ENCODE assay signal across 8 cellular contexts in genomic region chr10:110355922-110356627, GRCh38. TPM values are rescaled to one million over a fixed set of nuclear protein-coding genes. Genes with fewer than 3 reads are reported as not detected.
DNase-seq lines count a peak whose midpoint lies in the region; ATAC-seq and TF ChIP-seq lines count a peak whose summit lies in the region.

No MANE protein-coding gene starts in this region.

- H3K4me3 Mint-ChIP-seq in neural progenitor cell: no peak overlapping the region

- H3K36me3 Mint-ChIP-seq in neural progenitor cell: no peaks in the 10 kb centered on the region

- TF ChIP-seq CTCF in neural progenitor cell (IDR thresholded peaks at IDR 0.05): no peak

- H2AFZ ChIP-seq in neural progenitor cell (replicated peaks): no peak overlapping the region

- H3K27ac Mint-ChIP-seq in neural progenitor cell: peak overlapping the region; percentile 16

- peak; percentile 48 to 50 for DNase-seq in activated CD4-positive, alpha-beta T cell treated with anti-CD3 and anti-CD28 coated beads for 4 hours
- DNase-seq in neural progenitor cell (ENCODE audit: low spot score) (no peak), NOMO-1 treated with DMSO at 0.1 percent for 48 hours (lab: John Stamatoyannopoulos, UW; ENCODE audit: unreplicated experiment) (no peak), H7 (no peak), H4 (ENCODE audit: low spot score) (no peak), left colon (no peak)

- in situ Hi-C loops in GM18951 (cut with MboI; ENCODE audit: low sequenced_read_pairs, unreplicated experiment): loop anchor here (5.0 to 10.0 kb wide), 2 partner anchors 56 to 179 kb away; no protein-coding TSS in a partner anchor

- H3K9me3 ChIP-seq in neural progenitor cell (ENCODE audit: low read depth): no peaks in the 10 kb centered on the region

- H3K27ac ChIP-seq in neural progenitor cell: no peak overlapping the region

- intact Hi-C loops in left colon (cut with DNase I, micrococcal nuclease): loop anchor here in 1 of 2 donors (10.0 kb wide), 1 partner anchor 189 kb away; no protein-coding TSS in a partner anchor

- ATAC-seq in HG02938 (IDR thresholded peaks at IDR 0.05; ENCODE audit: unreplicated experiment) (peak; percentile 3), left colon (no peak)

- no peaks in the 10 kb centered on the region for H3K27me3 Mint-ChIP-seq in neural progenitor cell (ENCODE audit: insufficient read depth, low read depth)

- no peaks in the 10 kb centered on the region for H3F3A ChIP-seq in neural progenitor cell (ENCODE audit: low read depth)

- peak; percentile 18 for TF ChIP-seq POLR2A in GM18951 (IDR thresholded peaks at IDR 0.05; ENCODE audit: extremely low read depth, insufficient read depth, insufficient read length)

- no peaks in the 10 kb centered on the region for H3K4me1 ChIP-seq in neural progenitor cell

- H3K4me1 Mint-ChIP-seq in neural progenitor cell: peaks cover 24% of the 10 kb centered on the region

- H3K36me3 ChIP-seq in neural progenitor cell: no peaks in the 10 kb centered on the region
- H3K36me3 ChIP-seq in H7 (replicated peaks; ENCODE audit: control insufficient read depth, insufficient read depth, low read length): no peaks in the 10 kb centered on the region

- H3K79me2 ChIP-seq in neural progenitor cell (ENCODE audit: low read depth): no peaks in the 10 kb centered on the region

- H3K9ac ChIP-seq in neural progenitor cell: no peak overlapping the region

- no peaks in the 10 kb centered on the region for H3K9me3 Mint-ChIP-seq in neural progenitor cell

- H3K27me3 ChIP-seq in neural progenitor cell (no peaks in the 10 kb centered on the region), H7 (ENCODE audit: control insufficient read depth, insufficient read depth, low read length) (no peaks in the 10 kb centered on the region; the same call in 1 of the 2 replicates)

- no peak overlapping the region for H3K4me2 ChIP-seq in neural progenitor cell

- H4K20me1 ChIP-seq in neural progenitor cell (ENCODE audit: low read depth): no peaks in the 10 kb centered on the region

- no peak overlapping the region for H3K4me3 ChIP-seq in neural progenitor cell
- H3K4me3 ChIP-seq in H7 (ENCODE audit: insufficient read depth, low read depth, low read length): no peak overlapping the region

RNA-seq across cellular contexts. Expression of gene SMNDC1, which starts 51.4 kb away (rescaled TPM):
- total RNA-seq in neural progenitor cell (ENCODE audit: low replicate concordance) (11.7 and 18.1 TPM in 2 replicates), left colon (10 to 100 TPM; 24.3 to 24.7 TPM)
- total RNA-seq in H7 (2014; rRNA removed; shearing (Covaris generic)): 9.1 and 9.6 TPM in 2 replicates
- 7.8 and 8.3 TPM in 2 replicates for total RNA-seq in H4 (2014; rRNA removed; shearing (Covaris generic))

Comparison
In these comparisons a context has a peak if more than half of its experiments do, and no peak if none do; other contexts are left out.
1. DNase-seq: peak in activated CD4-positive, alpha-beta T cell treated with anti-CD3 and anti-CD28 coated beads for 4 hours (2 of 2); none in neural progenitor cell (single experiment), NOMO-1 treated with DMSO at 0.1 percent for 48 hours (single experiment), H7 (single experiment), H4 (single experiment) and left colon (0 of 2).